1 cellular context compared by ENCODE assay signal in genomic region chr16:87918314-87918713, GRCh38.
TF ChIP-seq lines count a peak whose summit lies in the region.

No MANE protein-coding gene starts in this region.

TF ChIP-seq in GM23338, 12 proteins besides CTCF, POLR2A, EP300 and RAD21:
- TF ChIP-seq ZNF462 (CRISPR knock-in tag; IDR thresholded peaks at IDR 0.05) (no peak), NANOG (IDR thresholded peaks at IDR 0.05; ENCODE audit: borderline replicate concordance) (no peak), JUNB (IDR thresholded peaks at IDR 0.05; ENCODE audit: unreplicated experiment) (no peak), CREB1 (CRISPR knock-in tag; IDR thresholded peaks at IDR 0.05; ENCODE audit: low read depth) (no peak), ZNF114 (CRISPR knock-in tag; IDR thresholded peaks at IDR 0.05) (no peak), STAT1 (IDR thresholded peaks at IDR 0.05; ENCODE audit: unreplicated experiment) (no peak), REST (IDR thresholded peaks at IDR 0.05; ENCODE audit: unreplicated experiment) (no peak), ETS1 (IDR thresholded peaks at IDR 0.05) (no peak)
